Comparison of ENCODE assay signal across 11 cellular contexts in the genomic region with DNA sequence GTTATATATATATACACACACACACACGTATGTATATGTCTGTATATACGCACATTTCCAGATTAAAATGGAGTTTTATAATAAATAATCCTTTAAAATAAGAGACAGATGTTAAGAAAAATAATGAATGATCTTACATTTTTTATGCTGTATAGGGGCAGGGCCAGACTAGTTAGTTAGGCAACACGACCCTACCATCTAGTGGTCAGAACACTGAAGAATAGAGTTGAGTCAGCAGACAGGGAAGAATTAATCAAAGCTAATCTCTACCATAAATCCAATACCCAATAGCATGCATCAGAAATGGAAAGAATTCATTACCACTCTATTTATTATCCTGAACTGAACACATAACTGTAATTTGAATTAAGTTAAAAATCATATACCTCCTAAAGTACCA.
A peak's percentile ranks its signal among the peaks of the same experiment; 100 is the strongest.
DNase-seq lines count a peak whose midpoint lies in the region; ATAC-seq and TF ChIP-seq lines count a peak whose summit lies in the region.
"Had no signal": no experiment of that assay in that cellular context is flagged by ENCODE, and none has a peak within 500 bp of the region (broad histone marks: within the 10 kb centered on the region; RNA-seq: fewer than 3 reads in every experiment).

No MANE protein-coding gene starts in this region.

- TF ChIP-seq EP300 in Ishikawa (IDR thresholded peaks at IDR 0.05; ENCODE audit: borderline replicate concordance), result no peak

- TF ChIP-seq RAD21 in Ishikawa (IDR thresholded peaks at IDR 0.05; ENCODE audit: low read depth), result peak; percentile 66

- intact Hi-C loops in left cardiac atrium (cut with DNase I), result no loop called here

- POLR2A ChIA-PET in AG04449 (lab: Yijun Ruan, JAX), result no interaction called here

- in situ Hi-C loops in SK-MEL-5 (cut with HindIII; ENCODE audit: low pct_unique_long_range_greater_than_20kb, low sequenced_read_pairs), result no loop called here

- H3K4me3 ChIP-seq in AG04449 (ENCODE audit: low read depth, low read length) (no peak overlapping the region), foreskin fibroblast (ENCODE audit: low read depth in 1 of 2, low read length in 2 of 2) (no peak overlapping the region)
- H3K4me3 ChIP-seq: skin epidermis, thoracic aorta had no signal

- DNase-seq in AG04449 (ENCODE audit: low read depth, low spot score) (peak; percentile 0), SK-MEL-5 (ENCODE audit: low read depth, low spot score) (peak; percentile 30), foreskin fibroblast (peak; percentile 17 to 77), left cardiac atrium (no peak)
- DNase-seq in activated T-cell treated with anti-CD3 and anti-CD28 coated beads, Interleukin-2, amount 50 U/mL, for 1 hour, result no peak
- DNase-seq in activated CD8-positive, alpha-beta memory T cell treated with anti-CD3 and anti-CD28 coated beads for 24 hours, result no peak
- DNase-seq: CD8-positive, alpha-beta T cell had no signal

- no peak for ATAC-seq in HG03097 (IDR thresholded peaks at IDR 0.05; ENCODE audit: low FRiP score, unreplicated experiment)
- ATAC-seq in left cardiac atrium, result no peak
- ATAC-seq: CD8-positive, alpha-beta T cell had no signal

- CTCF ChIA-PET in AG04449 (lab: Yijun Ruan, JAX), result interaction anchor here (0.6 to 1.1 kb wide), 3 partner anchors 14 to 1888 kb away, joined by 3 read pairs; no protein-coding TSS in a partner anchor

- peak; percentile 30 for TF ChIP-seq CTCF in AG04449 (IDR thresholded peaks at IDR 0.05; ENCODE audit: insufficient read depth, low read length, missing control alignments)
- TF ChIP-seq CTCF in foreskin fibroblast (IDR thresholded peaks at IDR 0.05; ENCODE audit: low read depth, low read length), result no peak

TF ChIP-seq in Ishikawa, 13 proteins besides CTCF, POLR2A, EP300 and RAD21:
- TF ChIP-seq CEBPB (IDR thresholded peaks at IDR 0.05), result no peak

Comparison
In these comparisons a context has a peak if more than half of its experiments do, and no peak if none do; other contexts are left out.
1. DNase-seq: peak in AG04449 (single experiment), SK-MEL-5 (single experiment) and foreskin fibroblast (2 of 2); none in left cardiac atrium (single experiment), activated T-cell treated with anti-CD3 and anti-CD28 coated beads, Interleukin-2, amount 50 U/mL, for 1 hour (single experiment) and activated CD8-positive, alpha-beta memory T cell treated with anti-CD3 and anti-CD28 coated beads for 24 hours (single experiment).